Comparison of ENCODE assay signal across 1 cellular context in the genomic region with DNA sequence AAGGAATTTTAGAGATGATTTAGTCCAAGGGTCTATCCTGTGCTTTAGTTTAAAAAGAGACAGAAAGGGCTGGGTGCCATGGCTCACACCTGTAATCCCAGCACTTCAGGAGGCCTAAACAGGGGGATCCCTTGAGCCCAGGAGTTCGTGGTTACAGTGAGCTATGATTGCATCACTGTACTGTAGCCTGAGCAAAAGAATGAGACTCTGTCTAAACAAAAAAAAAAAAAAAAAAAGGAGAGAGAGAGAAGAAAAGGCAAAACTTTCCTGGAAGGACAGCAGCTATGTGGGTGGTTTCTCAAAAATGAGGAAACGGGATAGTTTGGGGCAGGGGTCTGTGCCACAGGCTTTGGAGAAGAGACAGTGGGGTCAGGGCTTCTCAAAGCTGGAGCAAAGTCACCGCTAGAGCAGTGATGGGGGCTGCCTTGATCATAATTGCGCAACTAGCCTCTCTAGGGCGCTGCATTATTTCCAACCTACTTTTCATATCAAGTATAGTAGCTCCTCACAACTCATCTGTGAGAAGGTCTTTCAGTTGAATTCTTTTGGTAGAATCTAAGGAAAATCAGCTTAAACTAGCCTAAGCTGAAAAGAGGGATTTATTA.
TF ChIP-seq lines count a peak whose summit lies in the region.

No MANE protein-coding gene starts in this region.

TF ChIP-seq in HepG2, 621 proteins besides CTCF, POLR2A, EP300 and RAD21 (continued from another document):
- TF ChIP-seq, protein P1, sequence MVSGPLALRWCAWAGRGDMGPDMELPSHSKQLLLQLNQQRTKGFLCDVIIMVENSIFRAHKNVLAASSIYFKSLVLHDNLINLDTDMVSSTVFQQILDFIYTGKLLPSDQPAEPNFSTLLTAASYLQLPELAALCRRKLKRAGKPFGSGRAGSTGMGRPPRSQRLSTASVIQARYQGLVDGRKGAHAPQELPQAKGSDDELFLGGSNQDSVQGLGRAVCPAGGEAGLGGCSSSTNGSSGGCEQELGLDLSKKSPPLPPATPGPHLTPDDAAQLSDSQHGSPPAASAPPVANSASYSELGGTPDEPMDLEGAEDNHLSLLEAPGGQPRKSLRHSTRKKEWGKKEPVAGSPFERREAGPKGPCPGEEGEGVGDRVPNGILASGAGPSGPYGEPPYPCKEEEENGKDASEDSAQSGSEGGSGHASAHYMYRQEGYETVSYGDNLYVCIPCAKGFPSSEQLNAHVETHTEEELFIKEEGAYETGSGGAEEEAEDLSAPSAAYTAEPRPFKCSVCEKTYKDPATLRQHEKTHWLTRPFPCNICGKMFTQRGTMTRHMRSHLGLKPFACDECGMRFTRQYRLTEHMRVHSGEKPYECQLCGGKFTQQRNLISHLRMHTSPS (CRISPR knock-in tag; IDR thresholded peaks at IDR 0.05; ENCODE audit: low read depth), result no peak
- no peak for TF ChIP-seq KLF13 (CRISPR knock-in tag; IDR thresholded peaks at IDR 0.05)
- TF ChIP-seq ZSCAN22 (CRISPR knock-in tag; IDR thresholded peaks at IDR 0.05), result no peak
- TF ChIP-seq ZNF546 (CRISPR knock-in tag; conservative IDR thresholded peaks at IDR 0.05), result no peak
- TF ChIP-seq, protein P2, sequence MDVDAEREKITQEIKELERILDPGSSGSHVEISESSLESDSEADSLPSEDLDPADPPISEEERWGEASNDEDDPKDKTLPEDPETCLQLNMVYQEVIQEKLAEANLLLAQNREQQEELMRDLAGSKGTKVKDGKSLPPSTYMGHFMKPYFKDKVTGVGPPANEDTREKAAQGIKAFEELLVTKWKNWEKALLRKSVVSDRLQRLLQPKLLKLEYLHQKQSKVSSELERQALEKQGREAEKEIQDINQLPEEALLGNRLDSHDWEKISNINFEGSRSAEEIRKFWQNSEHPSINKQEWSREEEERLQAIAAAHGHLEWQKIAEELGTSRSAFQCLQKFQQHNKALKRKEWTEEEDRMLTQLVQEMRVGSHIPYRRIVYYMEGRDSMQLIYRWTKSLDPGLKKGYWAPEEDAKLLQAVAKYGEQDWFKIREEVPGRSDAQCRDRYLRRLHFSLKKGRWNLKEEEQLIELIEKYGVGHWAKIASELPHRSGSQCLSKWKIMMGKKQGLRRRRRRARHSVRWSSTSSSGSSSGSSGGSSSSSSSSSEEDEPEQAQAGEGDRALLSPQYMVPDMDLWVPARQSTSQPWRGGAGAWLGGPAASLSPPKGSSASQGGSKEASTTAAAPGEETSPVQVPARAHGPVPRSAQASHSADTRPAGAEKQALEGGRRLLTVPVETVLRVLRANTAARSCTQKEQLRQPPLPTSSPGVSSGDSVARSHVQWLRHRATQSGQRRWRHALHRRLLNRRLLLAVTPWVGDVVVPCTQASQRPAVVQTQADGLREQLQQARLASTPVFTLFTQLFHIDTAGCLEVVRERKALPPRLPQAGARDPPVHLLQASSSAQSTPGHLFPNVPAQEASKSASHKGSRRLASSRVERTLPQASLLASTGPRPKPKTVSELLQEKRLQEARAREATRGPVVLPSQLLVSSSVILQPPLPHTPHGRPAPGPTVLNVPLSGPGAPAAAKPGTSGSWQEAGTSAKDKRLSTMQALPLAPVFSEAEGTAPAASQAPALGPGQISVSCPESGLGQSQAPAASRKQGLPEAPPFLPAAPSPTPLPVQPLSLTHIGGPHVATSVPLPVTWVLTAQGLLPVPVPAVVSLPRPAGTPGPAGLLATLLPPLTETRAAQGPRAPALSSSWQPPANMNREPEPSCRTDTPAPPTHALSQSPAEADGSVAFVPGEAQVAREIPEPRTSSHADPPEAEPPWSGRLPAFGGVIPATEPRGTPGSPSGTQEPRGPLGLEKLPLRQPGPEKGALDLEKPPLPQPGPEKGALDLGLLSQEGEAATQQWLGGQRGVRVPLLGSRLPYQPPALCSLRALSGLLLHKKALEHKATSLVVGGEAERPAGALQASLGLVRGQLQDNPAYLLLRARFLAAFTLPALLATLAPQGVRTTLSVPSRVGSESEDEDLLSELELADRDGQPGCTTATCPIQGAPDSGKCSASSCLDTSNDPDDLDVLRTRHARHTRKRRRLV (CRISPR knock-in tag; IDR thresholded peaks at IDR 0.05), result no peak
- TF ChIP-seq ZFX (CRISPR knock-in tag; IDR thresholded peaks at IDR 0.05; ENCODE audit: low read depth), result no peak
- TF ChIP-seq, protein P3, sequence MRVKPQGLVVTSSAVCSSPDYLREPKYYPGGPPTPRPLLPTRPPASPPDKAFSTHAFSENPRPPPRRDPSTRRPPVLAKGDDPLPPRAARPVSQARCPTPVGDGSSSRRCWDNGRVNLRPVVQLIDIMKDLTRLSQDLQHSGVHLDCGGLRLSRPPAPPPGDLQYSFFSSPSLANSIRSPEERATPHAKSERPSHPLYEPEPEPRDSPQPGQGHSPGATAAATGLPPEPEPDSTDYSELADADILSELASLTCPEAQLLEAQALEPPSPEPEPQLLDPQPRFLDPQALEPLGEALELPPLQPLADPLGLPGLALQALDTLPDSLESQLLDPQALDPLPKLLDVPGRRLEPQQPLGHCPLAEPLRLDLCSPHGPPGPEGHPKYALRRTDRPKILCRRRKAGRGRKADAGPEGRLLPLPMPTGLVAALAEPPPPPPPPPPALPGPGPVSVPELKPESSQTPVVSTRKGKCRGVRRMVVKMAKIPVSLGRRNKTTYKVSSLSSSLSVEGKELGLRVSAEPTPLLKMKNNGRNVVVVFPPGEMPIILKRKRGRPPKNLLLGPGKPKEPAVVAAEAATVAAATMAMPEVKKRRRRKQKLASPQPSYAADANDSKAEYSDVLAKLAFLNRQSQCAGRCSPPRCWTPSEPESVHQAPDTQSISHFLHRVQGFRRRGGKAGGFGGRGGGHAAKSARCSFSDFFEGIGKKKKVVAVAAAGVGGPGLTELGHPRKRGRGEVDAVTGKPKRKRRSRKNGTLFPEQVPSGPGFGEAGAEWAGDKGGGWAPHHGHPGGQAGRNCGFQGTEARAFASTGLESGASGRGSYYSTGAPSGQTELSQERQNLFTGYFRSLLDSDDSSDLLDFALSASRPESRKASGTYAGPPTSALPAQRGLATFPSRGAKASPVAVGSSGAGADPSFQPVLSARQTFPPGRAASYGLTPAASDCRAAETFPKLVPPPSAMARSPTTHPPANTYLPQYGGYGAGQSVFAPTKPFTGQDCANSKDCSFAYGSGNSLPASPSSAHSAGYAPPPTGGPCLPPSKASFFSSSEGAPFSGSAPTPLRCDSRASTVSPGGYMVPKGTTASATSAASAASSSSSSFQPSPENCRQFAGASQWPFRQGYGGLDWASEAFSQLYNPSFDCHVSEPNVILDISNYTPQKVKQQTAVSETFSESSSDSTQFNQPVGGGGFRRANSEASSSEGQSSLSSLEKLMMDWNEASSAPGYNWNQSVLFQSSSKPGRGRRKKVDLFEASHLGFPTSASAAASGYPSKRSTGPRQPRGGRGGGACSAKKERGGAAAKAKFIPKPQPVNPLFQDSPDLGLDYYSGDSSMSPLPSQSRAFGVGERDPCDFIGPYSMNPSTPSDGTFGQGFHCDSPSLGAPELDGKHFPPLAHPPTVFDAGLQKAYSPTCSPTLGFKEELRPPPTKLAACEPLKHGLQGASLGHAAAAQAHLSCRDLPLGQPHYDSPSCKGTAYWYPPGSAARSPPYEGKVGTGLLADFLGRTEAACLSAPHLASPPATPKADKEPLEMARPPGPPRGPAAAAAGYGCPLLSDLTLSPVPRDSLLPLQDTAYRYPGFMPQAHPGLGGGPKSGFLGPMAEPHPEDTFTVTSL (CRISPR knock-in tag; IDR thresholded peaks at IDR 0.05; ENCODE audit: borderline replicate concordance), result no peak
- no peak for TF ChIP-seq MEIS1 (CRISPR knock-in tag; IDR thresholded peaks at IDR 0.05; ENCODE audit: borderline replicate concordance)
- TF ChIP-seq, protein P4, sequence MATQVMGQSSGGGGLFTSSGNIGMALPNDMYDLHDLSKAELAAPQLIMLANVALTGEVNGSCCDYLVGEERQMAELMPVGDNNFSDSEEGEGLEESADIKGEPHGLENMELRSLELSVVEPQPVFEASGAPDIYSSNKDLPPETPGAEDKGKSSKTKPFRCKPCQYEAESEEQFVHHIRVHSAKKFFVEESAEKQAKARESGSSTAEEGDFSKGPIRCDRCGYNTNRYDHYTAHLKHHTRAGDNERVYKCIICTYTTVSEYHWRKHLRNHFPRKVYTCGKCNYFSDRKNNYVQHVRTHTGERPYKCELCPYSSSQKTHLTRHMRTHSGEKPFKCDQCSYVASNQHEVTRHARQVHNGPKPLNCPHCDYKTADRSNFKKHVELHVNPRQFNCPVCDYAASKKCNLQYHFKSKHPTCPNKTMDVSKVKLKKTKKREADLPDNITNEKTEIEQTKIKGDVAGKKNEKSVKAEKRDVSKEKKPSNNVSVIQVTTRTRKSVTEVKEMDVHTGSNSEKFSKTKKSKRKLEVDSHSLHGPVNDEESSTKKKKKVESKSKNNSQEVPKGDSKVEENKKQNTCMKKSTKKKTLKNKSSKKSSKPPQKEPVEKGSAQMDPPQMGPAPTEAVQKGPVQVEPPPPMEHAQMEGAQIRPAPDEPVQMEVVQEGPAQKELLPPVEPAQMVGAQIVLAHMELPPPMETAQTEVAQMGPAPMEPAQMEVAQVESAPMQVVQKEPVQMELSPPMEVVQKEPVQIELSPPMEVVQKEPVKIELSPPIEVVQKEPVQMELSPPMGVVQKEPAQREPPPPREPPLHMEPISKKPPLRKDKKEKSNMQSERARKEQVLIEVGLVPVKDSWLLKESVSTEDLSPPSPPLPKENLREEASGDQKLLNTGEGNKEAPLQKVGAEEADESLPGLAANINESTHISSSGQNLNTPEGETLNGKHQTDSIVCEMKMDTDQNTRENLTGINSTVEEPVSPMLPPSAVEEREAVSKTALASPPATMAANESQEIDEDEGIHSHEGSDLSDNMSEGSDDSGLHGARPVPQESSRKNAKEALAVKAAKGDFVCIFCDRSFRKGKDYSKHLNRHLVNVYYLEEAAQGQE (IDR thresholded peaks at IDR 0.05; ENCODE audit: borderline replicate concordance in 1 of 2, low read depth in 1 of 2, low read length in 2 of 2), result no peak
- no peak for TF ChIP-seq GPN1 (CRISPR knock-in tag; IDR thresholded peaks at IDR 0.05; ENCODE audit: borderline replicate concordance)
- 0 out of 2 replicates have a peak, but pooled peaks have one; percentile 18 for TF ChIP-seq ERF (CRISPR knock-in tag; IDR thresholded peaks at IDR 0.05)
- TF ChIP-seq FOXK2 (IDR thresholded peaks at IDR 0.05), result no peak
- TF ChIP-seq ATF7-NPFF (CRISPR knock-in tag; IDR thresholded peaks at IDR 0.05; ENCODE audit: low read depth), result no peak
- TF ChIP-seq REXO4 (CRISPR knock-in tag; IDR thresholded peaks at IDR 0.05; ENCODE audit: borderline replicate concordance), result no peak
- TF ChIP-seq, protein P5, sequence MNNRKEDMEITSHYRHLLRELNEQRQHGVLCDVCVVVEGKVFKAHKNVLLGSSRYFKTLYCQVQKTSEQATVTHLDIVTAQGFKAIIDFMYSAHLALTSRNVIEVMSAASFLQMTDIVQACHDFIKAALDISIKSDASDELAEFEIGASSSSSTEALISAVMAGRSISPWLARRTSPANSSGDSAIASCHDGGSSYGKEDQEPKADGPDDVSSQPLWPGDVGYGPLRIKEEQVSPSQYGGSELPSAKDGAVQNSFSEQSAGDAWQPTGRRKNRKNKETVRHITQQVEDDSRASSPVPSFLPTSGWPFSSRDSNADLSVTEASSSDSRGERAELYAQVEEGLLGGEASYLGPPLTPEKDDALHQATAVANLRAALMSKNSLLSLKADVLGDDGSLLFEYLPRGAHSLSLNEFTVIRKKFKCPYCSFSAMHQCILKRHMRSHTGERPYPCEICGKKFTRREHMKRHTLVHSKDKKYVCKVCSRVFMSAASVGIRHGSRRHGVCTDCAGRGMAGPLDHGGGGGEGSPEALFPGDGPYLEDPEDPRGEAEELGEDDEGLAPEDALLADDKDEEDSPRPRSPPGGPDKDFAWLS (CRISPR knock-in tag; IDR thresholded peaks at IDR 0.05; ENCODE audit: borderline replicate concordance), result no peak
- TF ChIP-seq, protein P6, sequence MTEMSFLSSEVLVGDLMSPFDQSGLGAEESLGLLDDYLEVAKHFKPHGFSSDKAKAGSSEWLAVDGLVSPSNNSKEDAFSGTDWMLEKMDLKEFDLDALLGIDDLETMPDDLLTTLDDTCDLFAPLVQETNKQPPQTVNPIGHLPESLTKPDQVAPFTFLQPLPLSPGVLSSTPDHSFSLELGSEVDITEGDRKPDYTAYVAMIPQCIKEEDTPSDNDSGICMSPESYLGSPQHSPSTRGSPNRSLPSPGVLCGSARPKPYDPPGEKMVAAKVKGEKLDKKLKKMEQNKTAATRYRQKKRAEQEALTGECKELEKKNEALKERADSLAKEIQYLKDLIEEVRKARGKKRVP (CRISPR knock-in tag; IDR thresholded peaks at IDR 0.05), result peak in 1 of 2 experiments; percentile 84; a peak in 2 of 4 replicates
- TF ChIP-seq MED13 (CRISPR knock-in tag; IDR thresholded peaks at IDR 0.05), result no peak
- TF ChIP-seq ZNF468 (CRISPR knock-in tag; IDR thresholded peaks at IDR 0.05), result no peak
- no peak for TF ChIP-seq MXD4 (CRISPR knock-in tag; IDR thresholded peaks at IDR 0.05)
- no peak for TF ChIP-seq PPARG (CRISPR knock-in tag; conservative IDR thresholded peaks at IDR 0.05)
